ENCODE assay signal across 33 cellular contexts in the genomic region with DNA sequence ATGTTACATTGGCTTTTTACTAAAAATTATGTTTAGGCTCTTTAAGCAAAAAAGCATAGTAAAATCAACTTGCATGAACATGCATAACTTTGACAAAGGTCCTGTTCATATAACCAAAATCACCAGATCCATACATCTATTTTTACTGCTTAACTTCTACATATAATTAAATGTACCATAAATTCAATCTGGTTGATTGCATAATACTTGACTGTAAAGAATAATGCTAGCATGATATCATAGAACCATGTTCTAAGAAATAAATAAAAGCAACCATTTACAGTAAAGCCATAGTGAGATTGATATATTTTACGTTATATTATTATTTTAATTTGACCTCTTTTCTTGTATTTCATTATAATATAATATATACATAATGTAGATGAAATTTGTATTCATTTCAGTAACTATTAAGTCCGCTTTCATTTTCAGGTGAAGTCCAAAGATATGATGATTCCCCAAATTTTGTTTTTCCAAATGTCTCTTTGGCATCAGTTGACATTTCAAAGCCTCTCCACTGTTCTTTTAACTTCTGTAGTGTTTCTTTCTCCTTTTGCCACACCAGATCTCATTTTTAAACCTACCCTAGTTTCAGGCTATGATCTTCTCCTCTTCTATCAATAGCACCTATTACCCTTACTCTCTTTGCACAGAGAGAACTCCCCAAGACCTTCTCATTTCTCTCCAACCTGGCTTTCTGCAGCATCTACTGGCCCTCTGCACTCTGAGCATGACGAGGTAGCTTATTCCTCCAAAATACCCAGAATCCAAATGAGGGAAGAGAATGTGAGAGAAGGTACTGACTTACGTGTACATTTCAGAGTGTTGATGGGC. TPM values are rescaled to one million over a fixed set of nuclear protein-coding genes. Genes with fewer than 3 reads are reported as not detected.
"Had no signal": no experiment of that assay in that cellular context is flagged by ENCODE, and none has a peak within 500 bp of the region (broad histone marks: within the 10 kb centered on the region; RNA-seq: fewer than 3 reads in every experiment).

No MANE protein-coding gene starts in this region.

- ATAC-seq: activated CD8-positive, alpha-beta memory T cell treated with anti-CD3 and anti-CD28 coated beads, Interleukin-2, amount 10 ng/mL, durations not matched to agents 7 days and 5 days; activated naive CD8-positive, alpha-beta T cell treated with anti-CD3 and anti-CD28 coated beads, Interleukin-2, amount 50 U/mL, for 24 hours; PC-3; Right ventricle myocardium inferior had no signal

- H3K36me3 ChIP-seq: Peyer's patch, WERI-Rb-1 had no signal

- H3K9me3 ChIP-seq: Peyer's patch had no signal

- FAIRE-seq: bronchial epithelial cell, colon had no signal

- H3K4me1 ChIP-seq: Peyer's patch had no signal

- DNase-seq: activated CD4-positive, alpha-beta memory T cell treated with anti-CD3 and anti-CD28 coated beads, Interleukin-2, amount 10 ng/mL, durations not matched to agents 7 days and 5 days; activated CD4-positive, alpha-beta T cell treated with anti-CD3 and anti-CD28 coated beads for 1 hour; activated CD4-positive, alpha-beta T cell treated with anti-CD3 and anti-CD28 coated beads for 48 hours; activated CD4-positive, CD25-positive, alpha-beta regulatory T cell; activated CD8-positive, alpha-beta memory T cell treated with anti-CD3 and anti-CD28 coated beads for 24 hours; activated CD8-positive, alpha-beta memory T cell treated with anti-CD3 and anti-CD28 coated beads, Interleukin-2, amount 10 ng/mL, durations not matched to agents 7 days and 5 days; activated CD8-positive, alpha-beta memory T cell treated with anti-CD3 and anti-CD28 coated beads, Interleukin-2, amount 50 U/mL, for 48 hours; activated effector memory CD4-positive, alpha-beta T cell treated with Interleukin-2 at 50 U/mL for 16 hours; activated naive CD4-positive, alpha-beta T cell treated with anti-CD3 and anti-CD28 coated beads, Interleukin-2, amount 10 ng/mL, durations not matched to agents 7 days and 5 days; activated naive CD8-positive, alpha-beta T cell treated with anti-CD3 and anti-CD28 coated beads, Interleukin-2, amount 50 U/mL, for 24 hours; activated T-cell treated with anti-CD3 and anti-CD28 coated beads, Interleukin-2, amount 50 U/mL, for 48 hours; anterior cingulate cortex; caudate nucleus; cerebellar nuclear complex; NCI-H1105; NCI-H1417 treated with DMSO at 0.1 percent for 48 hours; NCI-H1694; NCI-H1930; NCI-H2081 treated with DMSO at 0.1 percent for 48 hours; NCI-H510A; NCI-H526; NCI-H748 treated with DMSO at 0.1 percent for 48 hours; NK-92 treated with Interleukin-12 subunit alpha and Interleukin-12 subunit beta, amount 100 ng/mL, for 24 hours; PC-3; Peyer's patch; RPMI8226; SIG-M5; WERI-Rb-1 had no signal

- H3K27ac ChIP-seq: Peyer's patch, WERI-Rb-1 had no signal

- H3K27me3 ChIP-seq: Peyer's patch had no signal

RNA-seq across cellular contexts. Expression of a gene that starts 1.8 kb away (rescaled TPM):
- total RNA-seq: activated CD4-positive, alpha-beta memory T cell treated with anti-CD3 and anti-CD28 coated beads, Interleukin-2, amount 10 ng/mL, durations not matched to agents 7 days and 5 days; activated CD8-positive, alpha-beta memory T cell treated with anti-CD3 and anti-CD28 coated beads, Interleukin-2, amount 10 ng/mL, durations not matched to agents 7 days and 5 days; M059J; PC-3; Right ventricle myocardium inferior; SK-MEL-5 had no signal
